In genomic region chr1:247833601-247834000, GRCh38 we compare ENCODE assay signal across 27 cellular contexts. TPM values are rescaled to one million over a fixed set of nuclear protein-coding genes. Genes with fewer than 3 reads are reported as not detected.
DNase-seq lines count a peak whose midpoint lies in the region; ATAC-seq and TF ChIP-seq lines count a peak whose summit lies in the region.
"Had no signal": no experiment of that assay in that cellular context is flagged by ENCODE, and none has a peak within 500 bp of the region (broad histone marks: within the 10 kb centered on the region; RNA-seq: fewer than 3 reads in every experiment).

No MANE protein-coding gene starts in this region.

- TF ChIP-seq CTCF in PC-3 (conservative IDR thresholded peaks at IDR 0.05; ENCODE audit: low read depth, low read length) (peak; percentile 36), endodermal cell (conservative IDR thresholded peaks at IDR 0.05) (peak; percentile 40)

- BruUV-seq in PC-3 (replicated peaks; lab: Mats Ljungman, UMichigan), result no TSS peak

- H3K27ac ChIP-seq in PC-3 (ENCODE audit: low read length) (no peak overlapping the region), endodermal cell (ENCODE audit: low read depth, low read length) (no peak overlapping the region), aorta (ENCODE audit: low read depth in 1 of 2, low read length in 2 of 2) (no peak overlapping the region)
- H3K27ac ChIP-seq: GM23248, HL-60, SK-N-MC had no signal

- H3K9me2 ChIP-seq in PC-3 (replicated peaks; ENCODE audit: low read length), result no peaks in the 10 kb centered on the region

- H3K4me3 Mint-ChIP-seq in endodermal cell, result no peak overlapping the region
- no peak overlapping the region for H3K4me3 Mint-ChIP-seq in activated CD8-positive, alpha-beta memory T cell treated with anti-CD3 and anti-CD28 coated beads, Interleukin-2, amount 10 ng/mL, durations not matched to agents 7 days and 5 days

- no peak overlapping the region for H3K9ac ChIP-seq in PC-3 (ENCODE audit: low read length)
- no peak overlapping the region for H3K9ac ChIP-seq in endodermal cell (ENCODE audit: extremely low read depth, low read length, poor library complexity, severe bottlenecking)
- H3K9ac ChIP-seq: GM23248 had no signal

- CTCF ChIA-PET in PC-3 (lab: Charles Lee), result no interaction called here
- CTCF ChIA-PET in activated CD8-positive, alpha-beta memory T cell treated with anti-CD3 and anti-CD28 coated beads, Interleukin-2, amount 10 ng/mL, durations not matched to agents 7 days and 5 days (lab: Charles Lee), result no interaction called here

- no peaks in the 10 kb centered on the region for H3K79me2 ChIP-seq in PC-3 (ENCODE audit: low read length)

- WGBS in endodermal cell (ENCODE audit: insufficient coverage in 1 of 2, insufficient read length in 1 of 2), 2 experiments, result 60 to 75% methylated on average over 3 to 6 of the region's 6 CpGs
- 63 to 66% methylated on average over 6 of the region's 6 CpGs for WGBS in aorta, 2 donors

- no peaks in the 10 kb centered on the region for H4K20me1 ChIP-seq in PC-3 (ENCODE audit: low read length)

- no peaks in the 10 kb centered on the region for H3K36me3 Mint-ChIP-seq in endodermal cell (ENCODE audit: low read depth)
- H3K36me3 Mint-ChIP-seq in activated CD8-positive, alpha-beta memory T cell treated with anti-CD3 and anti-CD28 coated beads, Interleukin-2, amount 10 ng/mL, durations not matched to agents 7 days and 5 days, result no peaks in the 10 kb centered on the region

- no peaks in the 10 kb centered on the region for H3K4me1 Mint-ChIP-seq in endodermal cell
- H3K4me1 Mint-ChIP-seq in activated CD8-positive, alpha-beta memory T cell treated with anti-CD3 and anti-CD28 coated beads, Interleukin-2, amount 10 ng/mL, durations not matched to agents 7 days and 5 days, result no peaks in the 10 kb centered on the region

- H3K9me3 ChIP-seq in PC-3 (ENCODE audit: low read length) (no peaks in the 10 kb centered on the region), endodermal cell (ENCODE audit: control insufficient read depth, low read length) (peaks cover 61% of the 10 kb centered on the region), aorta (ENCODE audit: control insufficient read depth, low read length) (no peaks in the 10 kb centered on the region)

- no peak; the same call in 1 of the 2 replicates for ATAC-seq in PC-3
- peak; percentile 15 for ATAC-seq in aorta (ENCODE audit: low FRiP score)
- ATAC-seq in activated CD8-positive, alpha-beta memory T cell treated with anti-CD3 and anti-CD28 coated beads, Interleukin-2, amount 10 ng/mL, durations not matched to agents 7 days and 5 days, result no peak
- ATAC-seq: HCT116, Panc1 had no signal

- peaks cover 56% of the 10 kb centered on the region for H3K9me3 Mint-ChIP-seq in endodermal cell
- H3K9me3 Mint-ChIP-seq in activated CD8-positive, alpha-beta memory T cell treated with anti-CD3 and anti-CD28 coated beads, Interleukin-2, amount 10 ng/mL, durations not matched to agents 7 days and 5 days (ENCODE audit: low read depth), result no peaks in the 10 kb centered on the region

- H3K4me3 ChIP-seq in H7 (ENCODE audit: insufficient read depth, low read depth, low read length) (no peak overlapping the region), PC-3 (ENCODE audit: low read length) (no peak overlapping the region), endodermal cell (ENCODE audit: low read length) (no peak overlapping the region), aorta (ENCODE audit: low read length in 2 of 2) (no peak overlapping the region)
- H3K4me3 ChIP-seq: GM23248, SK-N-MC had no signal

- no peak overlapping the region for H3K4me2 ChIP-seq in PC-3 (ENCODE audit: low read length)

- POLR2A ChIA-PET in PC-3 (lab: Charles Lee; ENCODE audit: unreplicated experiment), result no interaction called here

- no peaks in the 10 kb centered on the region for H3K27me3 ChIP-seq in H7 (ENCODE audit: control insufficient read depth, insufficient read depth, low read length)
- no peaks in the 10 kb centered on the region for H3K27me3 ChIP-seq in PC-3 (ENCODE audit: low read length)
- H3K27me3 ChIP-seq in endodermal cell (ENCODE audit: control insufficient read depth, insufficient read depth, low read length, poor library complexity, severe bottlenecking), result no peaks in the 10 kb centered on the region
- H3K27me3 ChIP-seq in aorta (ENCODE audit: control insufficient read depth in 1 of 2, insufficient read depth in 2 of 2, low read length in 1 of 2), result no peaks in the 10 kb centered on the region

- no peak overlapping the region for H2AFZ ChIP-seq in PC-3 (ENCODE audit: low read length)
- H2AFZ ChIP-seq: GM23248 had no signal

- DNase-seq in H7 (peak; percentile 51), PC-3 (no peak), endodermal cell (no peak), aorta (no peak), A172 (ENCODE audit: low spot score) (no peak)
- DNase-seq in activated CD8-positive, alpha-beta memory T cell treated with anti-CD3 and anti-CD28 coated beads, Interleukin-2, amount 10 ng/mL, durations not matched to agents 7 days and 5 days, result no peak
- no peak for DNase-seq in stimulated activated CD8-positive, alpha-beta memory T cell treated with anti-CD3 and anti-CD28 coated beads, Interleukin-4, amount 100 ng/mL, for 48 hours
- DNase-seq: ACHN; GM23248; Karpas-422; NCI-H1092; NCI-H1436; NCI-H187; NCI-H2081 treated with DMSO at 0.1 percent for 48 hours; NCI-H446; NCI-H524 treated with DMSO at 0.1 percent for 48 hours; NCI-H774; NK-92 treated with Interleukin-12 subunit alpha and Interleukin-12 subunit beta, amount 100 ng/mL, for 24 hours; SIG-M5 had no signal

- H3F3A ChIP-seq in PC-3 (ENCODE audit: low read length, unreplicated experiment), result no peaks in the 10 kb centered on the region

- H3K4me1 ChIP-seq in PC-3 (ENCODE audit: insufficient read depth, low read length) (no peaks in the 10 kb centered on the region), endodermal cell (ENCODE audit: control insufficient read depth, insufficient read depth, low read length) (no peaks in the 10 kb centered on the region), aorta (ENCODE audit: control insufficient read depth in 1 of 2, insufficient read depth in 2 of 2, low read length in 2 of 2) (no peaks in the 10 kb centered on the region)

- intact Hi-C loops in PC-3 (cut with micrococcal nuclease), result no loop called here
- intact Hi-C loops in aorta (cut with DNase I), result no loop called here

- no peaks in the 10 kb centered on the region for H3K27me3 Mint-ChIP-seq in endodermal cell (ENCODE audit: insufficient read depth)
- no peaks in the 10 kb centered on the region for H3K27me3 Mint-ChIP-seq in activated CD8-positive, alpha-beta memory T cell treated with anti-CD3 and anti-CD28 coated beads, Interleukin-2, amount 10 ng/mL, durations not matched to agents 7 days and 5 days

- H3K36me3 ChIP-seq in H7 (replicated peaks; ENCODE audit: control insufficient read depth, insufficient read depth, low read length) (no peaks in the 10 kb centered on the region), PC-3 (ENCODE audit: low read depth, low read length) (no peaks in the 10 kb centered on the region), endodermal cell (ENCODE audit: control insufficient read depth, insufficient read depth, low read length) (no peaks in the 10 kb centered on the region), aorta (ENCODE audit: control insufficient read depth in 1 of 2, insufficient read depth in 2 of 2, low read length in 1 of 2) (no peaks in the 10 kb centered on the region)

- H3K27ac Mint-ChIP-seq in endodermal cell, result no peak overlapping the region
- H3K27ac Mint-ChIP-seq in activated CD8-positive, alpha-beta memory T cell treated with anti-CD3 and anti-CD28 coated beads, Interleukin-2, amount 10 ng/mL, durations not matched to agents 7 days and 5 days, result no peak overlapping the region

RNA-seq across cellular contexts. Expression of gene OR11L1, which starts 8.1 kb away (rescaled TPM):
- total RNA-seq in H7 (2014; rRNA removed; shearing (Covaris generic)), result not detected in 2 replicates
- not detected in 2 replicates for total RNA-seq in PC-3 (2014; rRNA removed)
- total RNA-seq in endodermal cell, result not detected
- polyA plus RNA-seq in endodermal cell (2013, experiment 1 of 2), result not detected
- not detected for polyA plus RNA-seq in endodermal cell (2013, experiment 2 of 2)
- not detected for total RNA-seq in aorta
- not detected for polyA plus RNA-seq in aorta
- total RNA-seq in A172 (2014; rRNA removed; shearing (Covaris generic)), result not detected in 2 replicates
- not detected for total RNA-seq in activated CD8-positive, alpha-beta memory T cell treated with anti-CD3 and anti-CD28 coated beads, Interleukin-2, amount 10 ng/mL, durations not matched to agents 7 days and 5 days
- total RNA-seq: G401; GM23248; T-helper 1 cell treated with Interleukin-12 subunit alpha and Interleukin-12 subunit beta and Interleukin-4 antibody, amounts not matched to agents 30 ng/mL and 1 ng/mL, for 36 hours had no signal
- polyA plus RNA-seq: BJ, GM23248 had no signal

RNA-seq across cellular contexts. Expression of gene OR14A16, which starts 9.7 kb away (rescaled TPM):
- total RNA-seq in H7 (2014; rRNA removed; shearing (Covaris generic)), result not detected in 2 replicates
- total RNA-seq in PC-3 (2014; rRNA removed) (not detected in 2 replicates), endodermal cell (not detected), aorta (not detected)
- not detected for polyA plus RNA-seq in endodermal cell (2013, experiment 1 of 2)
- not detected for polyA plus RNA-seq in endodermal cell (2013, experiment 2 of 2)
- not detected for polyA plus RNA-seq in aorta
- total RNA-seq in A172 (2014; rRNA removed; shearing (Covaris generic)), result not detected in 2 replicates
- not detected for total RNA-seq in activated CD8-positive, alpha-beta memory T cell treated with anti-CD3 and anti-CD28 coated beads, Interleukin-2, amount 10 ng/mL, durations not matched to agents 7 days and 5 days
- total RNA-seq: Daoy; G401; GM23248; T-helper 1 cell treated with Interleukin-12 subunit alpha and Interleukin-12 subunit beta and Interleukin-4 antibody, amounts not matched to agents 30 ng/mL and 1 ng/mL, for 36 hours had no signal
- polyA plus RNA-seq: BJ, GM23248 had no signal

RNA-seq across cellular contexts. Expression of gene TRIM58, which starts 23.4 kb away (rescaled TPM):
- total RNA-seq in H7 (2014; rRNA removed; shearing (Covaris generic)), result 0.04 and 0.10 TPM in 2 replicates
- 22.7 and 46.9 TPM in 2 replicates for total RNA-seq in PC-3 (2014; rRNA removed)
- 1 to 10 TPM; 1.7 to 1.8 TPM for total RNA-seq in endodermal cell
- polyA plus RNA-seq in endodermal cell (2013, experiment 1 of 2), result 0.46 TPM
- polyA plus RNA-seq in endodermal cell (2013, experiment 2 of 2), result 0.25 TPM
- 1 to 10 TPM; 1.3 to 3.2 TPM for total RNA-seq in aorta
- under 1 TPM in 1 of 2 donors, not detected in 1; 0.38 TPM for polyA plus RNA-seq in aorta
- not detected in 2 replicates for total RNA-seq in A172 (2014; rRNA removed; shearing (Covaris generic))
- under 1 TPM in 1 of 2 experiments, not detected in 1; 0.45 TPM for total RNA-seq in activated CD8-positive, alpha-beta memory T cell treated with anti-CD3 and anti-CD28 coated beads, Interleukin-2, amount 10 ng/mL, durations not matched to agents 7 days and 5 days
- total RNA-seq: G401, GM23248 had no signal
- polyA plus RNA-seq: BJ, GM23248 had no signal
